8 cellular contexts compared by ENCODE assay signal in genomic region chr20:53593466-53594007, GRCh38. TPM values are rescaled to one million over a fixed set of nuclear protein-coding genes. Genes with fewer than 3 reads are reported as not detected.
DNase-seq lines count a peak whose midpoint lies in the region; ATAC-seq and TF ChIP-seq lines count a peak whose summit lies in the region.
"Not testable (repeated sequence)": the region's sequence is repeated elsewhere in the genome, so short reads cannot be mapped to it uniquely, and the experiment has no call there.

Gene ZNF217, minus strand, starts transcription at chr20:53593839. Its CDS starts 11,013 bp downstream, at chr20:53582826.

- not testable (repeated sequence) for H3K27me3 ChIP-seq in AG04450 (ENCODE audit: control insufficient read depth, insufficient read depth, low read length)
- peaks cover 0 to 15% of the 10 kb centered on the region in 2 donors for H3K27me3 ChIP-seq in left lung

- H3K27me3 Mint-ChIP-seq in activated CD8-positive, alpha-beta memory T cell treated with anti-CD3 and anti-CD28 coated beads, Interleukin-2, amount 10 ng/mL, durations not matched to agents 7 days and 5 days, result not testable (repeated sequence)

- H3K4me3 ChIP-seq in AG04450 (ENCODE audit: low read depth, low read length), result peak within 1 kb of the TSS; percentile 69
- peak within 1 kb of the TSS; percentile 100 for H3K4me3 ChIP-seq in OCI-LY7 (ENCODE audit: low read depth, low read length, poor library complexity, severe bottlenecking)
- peak within 1 kb of the TSS; percentile 64 to 67 for H3K4me3 ChIP-seq in left lung

- H3K4me2 ChIP-seq in OCI-LY7 (ENCODE audit: low read length), result peak within 1 kb of the TSS; percentile 99

- H3K4me3 Mint-ChIP-seq in activated CD8-positive, alpha-beta memory T cell treated with anti-CD3 and anti-CD28 coated beads, Interleukin-2, amount 10 ng/mL, durations not matched to agents 7 days and 5 days, result peak within 1 kb of the TSS; percentile 91

- H3K9me3 Mint-ChIP-seq in activated CD8-positive, alpha-beta memory T cell treated with anti-CD3 and anti-CD28 coated beads, Interleukin-2, amount 10 ng/mL, durations not matched to agents 7 days and 5 days (ENCODE audit: low read depth), result not testable (repeated sequence)

- H3K36me3 ChIP-seq in OCI-LY7 (ENCODE audit: insufficient read depth, low read length); left lung: not testable (repeated sequence)

- POLR2A ChIA-PET in AG04450 (lab: Yijun Ruan, JAX) (interaction anchor here (0.5 to 1.6 kb wide), 6 partner anchors 11 to 360 kb away, joined by 3 to 4 read pairs (median 4); no protein-coding TSS in a partner anchor), OCI-LY7 (lab: Charles Lee) (interaction anchor here (0.5 to 2.4 kb wide), 12 partner anchors 11 to 448 kb away, joined by 3 to 20 read pairs (median 4); no protein-coding TSS in a partner anchor)

- H2AFZ ChIP-seq in OCI-LY7 (ENCODE audit: low read length), result peak within 1 kb of the TSS; percentile 90; the same call in 1 of the 2 replicates

- peak within 1 kb of the TSS; percentile 83 for H3K27ac ChIP-seq in AG04450 (ENCODE audit: low read depth, low read length)
- peak within 1 kb of the TSS; percentile 95 for H3K27ac ChIP-seq in OCI-LY7 (ENCODE audit: low read depth, low read length, poor library complexity, severe bottlenecking)
- H3K27ac ChIP-seq in left lung, result peak within 1 kb of the TSS; percentile 98 to 99

- H3K27ac Mint-ChIP-seq in activated CD8-positive, alpha-beta memory T cell treated with anti-CD3 and anti-CD28 coated beads, Interleukin-2, amount 10 ng/mL, durations not matched to agents 7 days and 5 days, result peak within 1 kb of the TSS; percentile 96

- not testable (repeated sequence) for BruUV-seq in OCI-LY7 (replicated peaks; lab: Mats Ljungman, UMichigan)

- ATAC-seq in GM19397 (IDR thresholded peaks at IDR 0.05; ENCODE audit: unreplicated experiment), result peak; percentile 28
- peak; percentile 37 for ATAC-seq in HG03354 (IDR thresholded peaks at IDR 0.05; ENCODE audit: poor library complexity, severe bottlenecking, unreplicated experiment)
- ATAC-seq in activated CD8-positive, alpha-beta memory T cell treated with anti-CD3 and anti-CD28 coated beads, Interleukin-2, amount 10 ng/mL, durations not matched to agents 7 days and 5 days, result peak; percentile 37
- peak; percentile 45 for ATAC-seq in left lung

- H4K20me1 ChIP-seq in OCI-LY7 (ENCODE audit: insufficient read depth, low read length), result not testable (repeated sequence)

- not testable (repeated sequence) for H3K9me3 ChIP-seq in AG04450 (ENCODE audit: control insufficient read depth, insufficient read depth, low read length); OCI-LY7 (ENCODE audit: low read length); left lung

- intact Hi-C loops in OCI-LY7 (cut with micrococcal nuclease; ENCODE audit: unreplicated experiment), result loop anchor here (2.0 to 5.0 kb wide), 6 partner anchors 29 to 324 kb away; no protein-coding TSS in a partner anchor
- intact Hi-C loops in left lung (cut with DNase I), result not testable (repeated sequence)

- peaks cover 50% of the 10 kb centered on the region for H3K79me2 ChIP-seq in OCI-LY7 (ENCODE audit: insufficient read depth, low read depth, low read length)

- not testable (repeated sequence) for DNase-seq in AG04450 (ENCODE audit: low read depth, low spot score)
- DNase-seq in OCI-LY7 (ENCODE audit: low spot score), result peak; percentile 71
- peak; percentile 84 for DNase-seq in activated CD8-positive, alpha-beta memory T cell treated with anti-CD3 and anti-CD28 coated beads, Interleukin-2, amount 10 ng/mL, durations not matched to agents 7 days and 5 days
- peak; percentile 86 for DNase-seq in ecto neural progenitor cell (ENCODE audit: low spot score)
- DNase-seq in left lung, result peak; percentile 74 to 93
- DNase-seq in stimulated activated CD4-positive, alpha-beta T cell treated with anti-CD3 and anti-CD28 coated beads, Interleukin-12 subunit alpha, Interleukin-12 subunit beta, amount 100 ng/mL, for 4 hours, result peak; percentile 65

- peaks cover 19% of the 10 kb centered on the region for H3K36me3 Mint-ChIP-seq in activated CD8-positive, alpha-beta memory T cell treated with anti-CD3 and anti-CD28 coated beads, Interleukin-2, amount 10 ng/mL, durations not matched to agents 7 days and 5 days

- H3K4me1 ChIP-seq in OCI-LY7 (ENCODE audit: insufficient read depth, low read length, poor library complexity, severe bottlenecking) (peaks cover 27% of the 10 kb centered on the region), left lung (peaks cover 11 to 43% of the 10 kb centered on the region in 2 donors)

- H3K4me1 Mint-ChIP-seq in activated CD8-positive, alpha-beta memory T cell treated with anti-CD3 and anti-CD28 coated beads, Interleukin-2, amount 10 ng/mL, durations not matched to agents 7 days and 5 days, result peaks cover 37% of the 10 kb centered on the region

- not testable (repeated sequence) for TF ChIP-seq CTCF in AG04450 (IDR thresholded peaks at IDR 0.05; ENCODE audit: low read depth, low read length); OCI-LY7 (conservative IDR thresholded peaks at IDR 0.05; ENCODE audit: low read length); left lung (IDR thresholded peaks at IDR 0.05)

- CTCF ChIA-PET in AG04450 (lab: Charles Lee), result interaction anchor here (0.6 to 1.2 kb wide), 4 partner anchors 52 to 346 kb away, joined by 3 read pairs; no protein-coding TSS in a partner anchor
- CTCF ChIA-PET in OCI-LY7 (lab: Charles Lee; ENCODE audit: unreplicated experiment), result not testable (repeated sequence)
- CTCF ChIA-PET in activated CD8-positive, alpha-beta memory T cell treated with anti-CD3 and anti-CD28 coated beads, Interleukin-2, amount 10 ng/mL, durations not matched to agents 7 days and 5 days (lab: Charles Lee), result interaction anchor here (0.6 to 2.7 kb wide), 6 partner anchors 11 to 287 kb away, joined by 3 to 16 read pairs (median 10); no protein-coding TSS in a partner anchor

- not testable (repeated sequence) for H3K9me2 ChIP-seq in OCI-LY7 (ENCODE audit: insufficient read depth, low read length)

RNA-seq across cellular contexts. Expression of gene ZNF217, which starts in this region (rescaled TPM):
- 16.6 and 17.0 TPM in 2 replicates for polyA plus RNA-seq in AG04450 (2011; rRNA removed)
- polyA minus RNA-seq in AG04450 (2011; rRNA and poly(A)+ RNA removed), result 32.2 and 34.8 TPM in 2 replicates
- total RNA-seq in OCI-LY7 (2014; rRNA removed; shearing (Covaris generic)), result 35.1 and 39.7 TPM in 2 replicates
- total RNA-seq in OCI-LY7 (2022) (68.4 and 77.0 TPM in 2 replicates), left lung (10 to 100 TPM; 23.6 to 35.4 TPM)
- 10 to 100 TPM; 80.2 to 81.9 TPM for total RNA-seq in activated CD8-positive, alpha-beta memory T cell treated with anti-CD3 and anti-CD28 coated beads, Interleukin-2, amount 10 ng/mL, durations not matched to agents 7 days and 5 days
